13 cellular contexts compared by ENCODE assay signal in genomic region chr2:179569834-179570233, GRCh38.
DNase-seq lines count a peak whose midpoint lies in the region; ATAC-seq and TF ChIP-seq lines count a peak whose summit lies in the region.
"Had no signal": no experiment of that assay in that cellular context is flagged by ENCODE, and none has a peak within 500 bp of the region (broad histone marks: within the 10 kb centered on the region; RNA-seq: fewer than 3 reads in every experiment).

No MANE protein-coding gene starts in this region.

- no peak overlapping the region for H2BK5ac ChIP-seq in H9 (ENCODE audit: insufficient read length, low read length)

- no peaks in the 10 kb centered on the region for H3K23me2 ChIP-seq in H9 (ENCODE audit: insufficient read length, low read depth, low read length, poor library complexity, severe bottlenecking)

- no peak overlapping the region for H3K4me3 Mint-ChIP-seq in H9
- H3K4me3 Mint-ChIP-seq: activated T-cell treated with anti-CD3 and anti-CD28 coated beads, Interleukin-2, amount 50 U/mL, for 72 hours; central memory CD8-positive, alpha-beta T cell; memory B cell had no signal

- H4K8ac ChIP-seq in H9 (replicated peaks; ENCODE audit: insufficient read length, low read depth, low read length): no peak overlapping the region

- H4K20me1 ChIP-seq in H9 (ENCODE audit: control insufficient read depth, insufficient read depth, insufficient read length): no peaks in the 10 kb centered on the region

- no peak overlapping the region for H3T11ph ChIP-seq in H9 (ENCODE audit: low read length)

- no peak overlapping the region; a peak in 1 of 7 replicates for H3K27ac Mint-ChIP-seq in H9
- H3K27ac Mint-ChIP-seq: activated T-cell treated with anti-CD3 and anti-CD28 coated beads, Interleukin-2, amount 50 U/mL, for 72 hours; memory B cell had no signal

- H3K4me1 ChIP-seq in H9 (ENCODE audit: insufficient read depth, low read length): no peaks in the 10 kb centered on the region

- H4K5ac ChIP-seq in H9 (ENCODE audit: insufficient read length, low read depth, low read length): no peak overlapping the region

- ATAC-seq in omental fat pad (ENCODE audit: low FRiP score) (peak; percentile 95), HG02610 (IDR thresholded peaks at IDR 0.05; ENCODE audit: unreplicated experiment) (no peak)
- ATAC-seq: activated T-cell treated with anti-CD3 and anti-CD28 coated beads, Interleukin-2, amount 50 U/mL, for 72 hours had no signal

- peaks cover 4 to 10% of the 10 kb centered on the region in 2 experiments for H3K4me1 Mint-ChIP-seq in H9
- H3K4me1 Mint-ChIP-seq: central memory CD8-positive, alpha-beta T cell; memory B cell had no signal

- H2BK120ac ChIP-seq in H9 (ENCODE audit: low read depth, low read length, poor library complexity, severe bottlenecking): no peak overlapping the region

- no peaks in the 10 kb centered on the region for H3K36me3 Mint-ChIP-seq in H9 (ENCODE audit: insufficient read depth in 1 of 3, low read depth in 3 of 3)
- H3K36me3 Mint-ChIP-seq: memory B cell had no signal

- H3K9ac ChIP-seq in H9 (ENCODE audit: extremely low read depth, insufficient read length, low read length): no peak overlapping the region

- no peak overlapping the region for H4K91ac ChIP-seq in H9 (ENCODE audit: insufficient read length, low read depth, low read length)

- no peak overlapping the region for H3K27ac ChIP-seq in H9 (ENCODE audit: insufficient read length, low read depth, low read length)

- no peak overlapping the region for H3K4me2 ChIP-seq in H9 (ENCODE audit: insufficient read depth, insufficient read length, low read length)

- H2BK20ac ChIP-seq in H9 (ENCODE audit: low read depth, low read length, poor library complexity, severe bottlenecking): no peak overlapping the region

- no peak overlapping the region for H2BK12ac ChIP-seq in H9 (ENCODE audit: insufficient read length, low read depth, low read length)

- H3K27me3 Mint-ChIP-seq in H9 (ENCODE audit: low read depth): no peaks in the 10 kb centered on the region
- H3K27me3 Mint-ChIP-seq: central memory CD8-positive, alpha-beta T cell had no signal

- H3K79me2 ChIP-seq in H9 (ENCODE audit: insufficient read depth, low read length): no peaks in the 10 kb centered on the region

- no peak overlapping the region for H2AK5ac ChIP-seq in H9 (ENCODE audit: insufficient read length, low read length)

- no peaks in the 10 kb centered on the region for H3K9me3 ChIP-seq in H9 (ENCODE audit: control insufficient read depth, low read depth, low read length)
- H3K9me3 ChIP-seq: tibial nerve had no signal

- TF ChIP-seq CTCF in omental fat pad (IDR thresholded peaks at IDR 0.05) (no peak), H9 (conservative IDR thresholded peaks at IDR 0.05) (no peak)

- H2AFZ ChIP-seq in H9 (ENCODE audit: low read length): no peak overlapping the region

- no peak overlapping the region for H3K56ac ChIP-seq in H9 (ENCODE audit: insufficient read length, low read depth, low read length)

- H2BK15ac ChIP-seq in H9 (ENCODE audit: low read depth, low read length): no peak overlapping the region

- DNase-seq in ELR (ENCODE audit: low read depth): peak; percentile 34
- peak; percentile 28 to 83 for DNase-seq in NOMO-1 (lab: John Stamatoyannopoulos, UW; ENCODE audit: unreplicated experiment in 2 of 2)
- peak; percentile 77 for DNase-seq in fibroblast of gingiva (ENCODE audit: low read depth)
- DNase-seq in omental fat pad (ENCODE audit: low spot score): no peak
- no peak for DNase-seq in H9
- no peak for DNase-seq in RKO (ENCODE audit: low spot score)
- no peak for DNase-seq in activated CD4-positive, CD25-positive, alpha-beta regulatory T cell treated with anti-CD3 and anti-CD28 coated beads, Interleukin-2, amount 50 U/mL, for 72 hours
- DNase-seq: activated T-cell treated with anti-CD3 and anti-CD28 coated beads, Interleukin-2, amount 50 U/mL, for 72 hours; NCI-H2081 treated with DMSO at 0.1 percent for 48 hours had no signal

- H3K14ac ChIP-seq in H9 (ENCODE audit: insufficient read depth, low read length): no peak overlapping the region

- no peak overlapping the region for H3K23ac ChIP-seq in H9 (ENCODE audit: insufficient read length, low read depth, low read length)

- H3K9me3 Mint-ChIP-seq in H9: no peaks in the 10 kb centered on the region; a peak in 1 of 5 replicates
- H3K9me3 Mint-ChIP-seq: memory B cell had no signal

- H3K79me1 ChIP-seq in H9 (ENCODE audit: insufficient read depth, low read depth, low read length, poor library complexity, severe bottlenecking): no peaks in the 10 kb centered on the region

- no peak overlapping the region for H3K18ac ChIP-seq in H9 (ENCODE audit: insufficient read length, low read depth, low read length)

- WGBS in H9 (ENCODE audit: extremely low coverage, insufficient read length, low lambda C conversion rate): no CpG with 5 or more reads among the region's 1 CpG

- H3K4ac ChIP-seq in H9 (ENCODE audit: low read depth, low read length): no peak overlapping the region

- H3K27me3 ChIP-seq in H9 (ENCODE audit: insufficient read depth, low read length): no peaks in the 10 kb centered on the region
- H3K27me3 ChIP-seq: tibial nerve had no signal

Comparison
In these comparisons a context has a peak if more than half of its experiments do, and no peak if none do; other contexts are left out.
1. DNase-seq: peak in ELR (single experiment), NOMO-1 (2 of 2) and fibroblast of gingiva (single experiment); none in omental fat pad (single experiment), H9 (single experiment), RKO (single experiment) and activated CD4-positive, CD25-positive, alpha-beta regulatory T cell treated with anti-CD3 and anti-CD28 coated beads, Interleukin-2, amount 50 U/mL, for 72 hours (single experiment).